In the genomic region with DNA sequence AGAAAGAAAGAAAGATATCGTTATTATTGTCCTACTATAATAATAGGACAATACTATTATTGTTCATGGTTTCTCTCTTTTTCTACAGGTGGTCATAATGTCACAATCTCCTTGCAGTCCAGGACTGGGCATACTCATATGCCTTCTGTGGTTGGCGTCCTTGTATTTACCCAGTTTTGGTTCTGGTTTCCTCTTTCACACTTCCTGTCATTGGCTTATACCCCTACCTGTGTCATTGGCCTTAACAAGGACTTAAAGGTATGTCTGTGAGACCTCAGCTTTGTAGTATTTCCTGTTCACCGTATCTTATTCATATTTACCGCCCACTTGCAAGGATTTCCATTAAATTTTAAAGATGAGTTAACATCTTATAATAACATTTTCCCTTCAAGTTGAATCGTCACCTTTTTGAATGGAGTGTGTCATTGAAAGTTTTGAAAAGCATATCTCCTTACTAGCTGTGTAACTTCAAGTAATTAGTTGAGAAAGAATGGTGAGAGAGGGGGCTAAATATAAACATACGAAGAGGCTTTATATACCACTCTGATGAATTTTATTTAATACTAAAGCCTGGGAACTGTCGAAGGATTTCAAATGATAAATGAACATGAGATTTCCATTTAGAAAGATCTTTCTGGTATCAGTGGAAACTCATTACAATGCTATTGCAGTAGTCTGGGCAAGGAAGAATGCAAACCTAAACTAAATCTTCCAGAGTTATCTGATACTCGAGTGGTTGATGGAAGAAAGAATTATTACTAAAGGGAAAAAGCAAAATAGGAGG, we compare ENCODE assay signal across 1 cellular context.
TF ChIP-seq lines count a peak whose summit lies in the region.

No MANE protein-coding gene starts in this region.

TF ChIP-seq in endothelial cell of umbilical vein, 7 proteins besides CTCF, POLR2A, EP300 and RAD21:
- TF ChIP-seq, protein P1, sequence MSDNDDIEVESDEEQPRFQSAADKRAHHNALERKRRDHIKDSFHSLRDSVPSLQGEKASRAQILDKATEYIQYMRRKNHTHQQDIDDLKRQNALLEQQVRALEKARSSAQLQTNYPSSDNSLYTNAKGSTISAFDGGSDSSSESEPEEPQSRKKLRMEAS (IDR thresholded peaks at IDR 0.05; ENCODE audit: insufficient read depth, insufficient read length), result no peak
- TF ChIP-seq JUN (IDR thresholded peaks at IDR 0.05; ENCODE audit: borderline replicate concordance, insufficient read depth, insufficient read length, low read depth) (no peak), GATA2 (IDR thresholded peaks at IDR 0.05; ENCODE audit: insufficient read depth, insufficient read length, low read depth, low read length) (no peak), POLR2AphosphoS5 (IDR thresholded peaks at IDR 0.05; ENCODE audit: insufficient read depth, low read depth, low read length) (no peak), MYC (IDR thresholded peaks at IDR 0.05; ENCODE audit: low read depth, low read length) (no peak), EZH2 (IDR thresholded peaks at IDR 0.05; ENCODE audit: borderline replicate concordance, low read depth, low read length, severe bottlenecking) (no peak), FOS (IDR thresholded peaks at IDR 0.05; ENCODE audit: borderline replicate concordance, insufficient read depth, low read length) (no peak)
